Comparison of ENCODE assay signal across 20 cellular contexts in genomic region chr1:8864713-8865397, GRCh38. TPM values are rescaled to one million over a fixed set of nuclear protein-coding genes. Genes with fewer than 3 reads are reported as not detected.
DNase-seq lines count a peak whose midpoint lies in the region; ATAC-seq, FAIRE-seq and TF ChIP-seq lines count a peak whose summit lies in the region.
"Had no signal": no experiment of that assay in that cellular context is flagged by ENCODE, and none has a peak within 500 bp of the region (broad histone marks: within the 10 kb centered on the region; RNA-seq: fewer than 3 reads in every experiment).

No MANE protein-coding gene starts in this region.

- no TSS peak for BruUV-seq in HepG2 (replicated peaks; lab: Mats Ljungman, UMichigan)

- intact Hi-C loops in HepG2 (cut with micrococcal nuclease; ENCODE audit: unreplicated experiment), result no loop called here
- intact Hi-C loops in right lobe of liver (cut with DNase I), result no loop called here

- peaks cover 58 to 88% of the 10 kb centered on the region in 2 experiments for H3K36me3 ChIP-seq in HepG2 (replicated peaks in 1 of 2; ENCODE audit: control insufficient read depth in 1 of 2, insufficient read depth in 2 of 2, low read length in 2 of 2)
- H3K36me3 ChIP-seq in right lobe of liver, result peaks cover 53 to 100% (median 77%) of the 10 kb centered on the region in 4 donors
- H3K36me3 ChIP-seq in Loucy (ENCODE audit: insufficient read depth, low read length), result peaks cover 97% of the 10 kb centered on the region
- peaks cover 27% of the 10 kb centered on the region for H3K36me3 ChIP-seq in smooth muscle cell (ENCODE audit: low read depth)

- H3K36me3 Mint-ChIP-seq in glutamatergic neuron (ENCODE audit: unreplicated experiment), result no peaks in the 10 kb centered on the region

- H2AFZ ChIP-seq in HepG2 (ENCODE audit: low read length), result no peak overlapping the region
- no peak overlapping the region for H2AFZ ChIP-seq in Loucy (ENCODE audit: low read length)
- no peak overlapping the region for H2AFZ ChIP-seq in smooth muscle cell (ENCODE audit: low read depth)

- H3K4me3 ChIP-seq in HepG2 (replicated peaks in 1 of 3; ENCODE audit: insufficient read depth in 1 of 3, low read depth in 2 of 3, low read length in 3 of 3) (no peak overlapping the region), right lobe of liver (no peak overlapping the region), Loucy (ENCODE audit: low read length, poor library complexity, severe bottlenecking) (no peak overlapping the region), smooth muscle cell (no peak overlapping the region)
- H3K4me3 ChIP-seq: mucosa of descending colon, suprapubic skin had no signal

- H3K4me2 ChIP-seq in HepG2 (ENCODE audit: low read depth, low read length), result no peak overlapping the region
- peak overlapping the region; percentile 64 for H3K4me2 ChIP-seq in Loucy (ENCODE audit: low read depth, low read length, poor library complexity, severe bottlenecking)
- no peak overlapping the region for H3K4me2 ChIP-seq in smooth muscle cell

- TF ChIP-seq RAD21 in HepG2 (CRISPR knock-in tag; IDR thresholded peaks at IDR 0.05), result no peak

- H3K9ac ChIP-seq in HepG2 (ENCODE audit: insufficient read depth, low read depth, low read length) (no peak overlapping the region), Loucy (ENCODE audit: low read depth, low read length, poor library complexity, severe bottlenecking) (no peak overlapping the region), smooth muscle cell (ENCODE audit: low read depth) (no peak overlapping the region)

- TF ChIP-seq POLR2A in HepG2 (IDR thresholded peaks at IDR 0.05; ENCODE audit: insufficient read depth in 1 of 2, low read depth in 2 of 2, low read length in 2 of 2) (peak in 1 of 2 experiments; percentile 58; a peak in 2 of 4 replicates), right lobe of liver (IDR thresholded peaks at IDR 0.05) (no peak)

- H3K9me3 ChIP-seq in HepG2 (ENCODE audit: low read length) (no peaks in the 10 kb centered on the region), right lobe of liver (no peaks in the 10 kb centered on the region), Loucy (ENCODE audit: insufficient read depth, low read depth, low read length) (no peaks in the 10 kb centered on the region), smooth muscle cell (replicated peaks; ENCODE audit: low read depth) (no peaks in the 10 kb centered on the region)
- H3K9me3 ChIP-seq: mucosa of descending colon, suprapubic skin had no signal

- 100% methylated on average over 1 of the region's 7 CpGs for WGBS in HepG2 (ENCODE audit: low lambda C conversion rate)
- WGBS in right lobe of liver (ENCODE audit: insufficient coverage, low coverage, low lambda C conversion rate, missing lambda C conversion rate), result 80% methylated on average over 3 of the region's 7 CpGs
- WGBS in smooth muscle cell (ENCODE audit: low lambda C conversion rate), result 94% methylated on average over 7 of the region's 7 CpGs

- TF ChIP-seq EP300 in HepG2 (IDR thresholded peaks at IDR 0.05; ENCODE audit: low read depth in 2 of 2, low read length in 2 of 2) (no peak), HepG2 (CRISPR knock-in tag; IDR thresholded peaks at IDR 0.05; ENCODE audit: borderline replicate concordance) (no peak)

- H3K4me3 Mint-ChIP-seq in glutamatergic neuron (ENCODE audit: unreplicated experiment), result no peak overlapping the region
- H3K4me3 Mint-ChIP-seq: central memory CD8-positive, alpha-beta T cell; immature natural killer cell had no signal

- TF ChIP-seq CTCF in HepG2 (CRISPR knock-in tag; IDR thresholded peaks at IDR 0.05), result no peak
- TF ChIP-seq CTCF in right lobe of liver (IDR thresholded peaks at IDR 0.05), result no peak
- TF ChIP-seq CTCF in Loucy (conservative IDR thresholded peaks at IDR 0.05; ENCODE audit: low read length), result no peak
- TF ChIP-seq CTCF in smooth muscle cell (IDR thresholded peaks at IDR 0.05; ENCODE audit: borderline replicate concordance, insufficient read depth, poor library complexity, severe bottlenecking), result no peak
- no peak for TF ChIP-seq CTCF in glutamatergic neuron (IDR thresholded peaks at IDR 0.05; ENCODE audit: partially characterized antibody, unreplicated experiment)

- CTCF ChIA-PET in HepG2 (lab: Yijun Ruan, JAX; ENCODE audit: low intra/inter-chr PET ratio, low total read pairs), result no interaction called here

- ATAC-seq in HepG2, result no peak
- no peak for ATAC-seq in right lobe of liver
- no peak for ATAC-seq in GM21576 (IDR thresholded peaks at IDR 0.05; ENCODE audit: unreplicated experiment)
- ATAC-seq: left ventricle myocardium superior, mucosa of descending colon had no signal

- H3K79me2 ChIP-seq in HepG2 (ENCODE audit: insufficient read depth, low read length) (peaks cover 29% of the 10 kb centered on the region), Loucy (ENCODE audit: insufficient read depth, low read length) (peaks cover 100% of the 10 kb centered on the region), smooth muscle cell (ENCODE audit: low read depth) (peaks cover 50% of the 10 kb centered on the region)

- H3K27ac ChIP-seq in HepG2 (ENCODE audit: extremely low read length, insufficient read depth, low read length) (peak overlapping the region; percentile 33), right lobe of liver (no peak overlapping the region), caudate nucleus (ENCODE audit: low read depth, low read length) (peak overlapping the region; percentile 66), smooth muscle cell (ENCODE audit: low read depth) (peak overlapping the region; percentile 19)
- H3K27ac ChIP-seq: suprapubic skin had no signal

- peaks cover 24% of the 10 kb centered on the region; the same call in 1 of the 2 replicates for H3F3A ChIP-seq in Loucy (ENCODE audit: low read depth)
- H3F3A ChIP-seq in smooth muscle cell (ENCODE audit: low read depth), result peaks cover 90% of the 10 kb centered on the region

- POLR2A ChIA-PET in HepG2 (lab: Yijun Ruan, JAX), result interaction anchor here (0.6 to 13.6 kb wide), 6 partner anchors 9 to 125 kb away, joined by 3 to 116 read pairs (median 4); partner anchors contain the start of gene ENO1

- in situ Hi-C loops in HepG2 (cut with HindIII; ENCODE audit: extremely low pct_ligation_motif_present, low pct_unique_long_range_greater_than_20kb), result no loop called here

- peaks cover 94% of the 10 kb centered on the region for H4K20me1 ChIP-seq in HepG2 (ENCODE audit: insufficient read depth, low read length)
- peaks cover 98% of the 10 kb centered on the region for H4K20me1 ChIP-seq in Loucy (ENCODE audit: insufficient read depth, low read length, poor library complexity, severe bottlenecking)
- peaks cover 100% of the 10 kb centered on the region for H4K20me1 ChIP-seq in smooth muscle cell (ENCODE audit: low read depth)

- peaks cover 1% of the 10 kb centered on the region for H3K9me3 Mint-ChIP-seq in glutamatergic neuron (ENCODE audit: unreplicated experiment)
- H3K9me3 Mint-ChIP-seq: central memory CD8-positive, alpha-beta T cell; immature natural killer cell had no signal

- DNase-seq in HepG2 (ENCODE audit: low spot score) (no peak), right lobe of liver (no peak), caudate nucleus (lab: John Stamatoyannopoulos, UW) (peak in 3 of 61 donors; percentile 13 to 26 (median 19)), smooth muscle cell (lab: John Stamatoyannopoulos, UW; ENCODE audit: unreplicated experiment) (no peak), iPS-NIHi11 (ENCODE audit: low spot score) (no peak), glutamatergic neuron (no peak)
- DNase-seq: activated CD4-positive, alpha-beta T cell treated with anti-CD3 and anti-CD28 coated beads for 48 hours; AML-193; immature natural killer cell; left ventricle myocardium superior; mucosa of descending colon; NCI-H1694; NCI-H2227 treated with DMSO at 0.1 percent for 48 hours; stimulated activated CD4-positive, alpha-beta T cell treated with anti-CD3 and anti-CD28 coated beads, Interleukin-4, amount 100 ng/mL, for 1 hour had no signal

- H3K9me2 ChIP-seq in Loucy (replicated peaks; ENCODE audit: low read depth, low read length), result no peaks in the 10 kb centered on the region

- H3K27me3 Mint-ChIP-seq in glutamatergic neuron (ENCODE audit: unreplicated experiment), result peaks cover 4% of the 10 kb centered on the region
- H3K27me3 Mint-ChIP-seq: central memory CD8-positive, alpha-beta T cell had no signal

- peaks cover 4% of the 10 kb centered on the region for H3K4me1 Mint-ChIP-seq in glutamatergic neuron (ENCODE audit: low read depth, unreplicated experiment)

- peaks cover 95% of the 10 kb centered on the region for H3K4me1 ChIP-seq in HepG2 (ENCODE audit: insufficient read depth, low read length)
- peaks cover 0 to 20% (median 5%) of the 10 kb centered on the region in 4 donors for H3K4me1 ChIP-seq in right lobe of liver
- peaks cover 64% of the 10 kb centered on the region for H3K4me1 ChIP-seq in Loucy (ENCODE audit: insufficient read depth, low read length, poor library complexity, severe bottlenecking)
- H3K4me1 ChIP-seq in smooth muscle cell (ENCODE audit: low read depth), result peaks cover 4% of the 10 kb centered on the region
- H3K4me1 ChIP-seq: suprapubic skin had no signal

- H3K27me3 ChIP-seq in HepG2 (ENCODE audit: control insufficient read depth in 1 of 2, insufficient read depth in 2 of 2, low read length in 2 of 2), result no peaks in the 10 kb centered on the region
- no peaks in the 10 kb centered on the region for H3K27me3 ChIP-seq in right lobe of liver
- no peaks in the 10 kb centered on the region for H3K27me3 ChIP-seq in Loucy (ENCODE audit: insufficient read depth, low read length, poor library complexity, severe bottlenecking)
- H3K27me3 ChIP-seq in smooth muscle cell (ENCODE audit: low read depth), result no peaks in the 10 kb centered on the region
- H3K27me3 ChIP-seq: suprapubic skin had no signal

- no peak for FAIRE-seq in HepG2 (lab: Jason Lieb, UNC)
- FAIRE-seq: HTR-8/SVneo, TTC549 had no signal

- no peak overlapping the region for H3K27ac Mint-ChIP-seq in glutamatergic neuron (ENCODE audit: unreplicated experiment)
- H3K27ac Mint-ChIP-seq: immature natural killer cell had no signal

RNA-seq across cellular contexts. Expression of gene ENO1, which starts 13.6 kb away (rescaled TPM):
- total RNA-seq in HepG2 (2016; rRNA removed; fragmentation: Illumina TruSeq; extraction: Trizol) (1,559 and 2,216 TPM in 2 replicates), right lobe of liver (100 to 1,000 TPM; 314 to 792 (median 539) TPM), smooth muscle cell (1,276 and 1,376 TPM in 2 replicates), glutamatergic neuron (ENCODE audit: unreplicated experiment) (357 TPM)
- total RNA-seq in HepG2 (2016; cell fraction: cytosol; rRNA removed; fragmentation: Illumina TruSeq; extraction: Trizol; ENCODE audit: low read depth), result 233 and 251 TPM in 2 replicates
- 1,559 and 2,270 TPM in 2 replicates for total RNA-seq in HepG2 (2016; cell fraction: insoluble cytoplasmic fraction; rRNA removed; fragmentation: Illumina TruSeq; extraction: Trizol)
- 352 and 366 TPM in 2 replicates for total RNA-seq in HepG2 (2016; cell fraction: membrane; rRNA removed; fragmentation: Illumina TruSeq; extraction: Trizol)
- total RNA-seq in HepG2 (2016; cell fraction: nucleus; rRNA removed; fragmentation: Illumina TruSeq; extraction: Trizol), result 647 and 688 TPM in 2 replicates
- polyA plus RNA-seq in HepG2 (2011; rRNA removed) (2,835 and 3,103 TPM in 2 replicates), smooth muscle cell (2,156 and 2,235 TPM in 2 replicates)
- polyA plus RNA-seq in HepG2 (2011; cell fraction: cytosol; rRNA removed), result 2,814 and 3,536 TPM in 2 replicates
- 1,312 and 1,364 TPM in 2 replicates for polyA plus RNA-seq in HepG2 (2011; cell fraction: nucleus; rRNA removed)
- 2,599 and 3,087 TPM in 2 replicates for polyA plus RNA-seq in HepG2 (2012)
- 244 and 257 TPM in 2 replicates for polyA plus RNA-seq in HepG2 (2016; cell fraction: cytosol; fragmentation: Illumina TruSeq; extraction: Trizol; ENCODE audit: low read depth)
- 2,184 and 2,214 TPM in 2 replicates for polyA plus RNA-seq in HepG2 (2016; cell fraction: insoluble cytoplasmic fraction; fragmentation: Illumina TruSeq; extraction: Trizol; ENCODE audit: low read depth)
- polyA plus RNA-seq in HepG2 (2016; cell fraction: membrane; fragmentation: Illumina TruSeq; extraction: Trizol; ENCODE audit: low read depth), result 258 and 284 TPM in 2 replicates
- 796 and 841 TPM in 2 replicates for polyA plus RNA-seq in HepG2 (2016; cell fraction: nucleus; fragmentation: Illumina TruSeq; extraction: Trizol; ENCODE audit: insufficient read depth, low read depth)
- 4,265 and 4,548 TPM in 2 replicates for polyA minus RNA-seq in HepG2 (2011; rRNA and poly(A)+ RNA removed; ENCODE audit: low replicate concordance)
- 2,231 and 2,479 TPM in 2 replicates for polyA minus RNA-seq in HepG2 (2011; cell fraction: cytosol; rRNA and poly(A)+ RNA removed)
- 525 and 715 TPM in 2 replicates for polyA minus RNA-seq in HepG2 (2011; cell fraction: nucleus; rRNA and poly(A)+ RNA removed)

RNA-seq across cellular contexts. Expression of gene RERE, which starts 47.4 kb away (rescaled TPM):
- total RNA-seq in HepG2 (2016; rRNA removed; fragmentation: Illumina TruSeq; extraction: Trizol) (18.6 and 21.9 TPM in 2 replicates), right lobe of liver (10 to 100 TPM; 17.5 to 38.4 (median 25.0) TPM), smooth muscle cell (59.2 and 64.0 TPM in 2 replicates), glutamatergic neuron (ENCODE audit: unreplicated experiment) (252 TPM)
- 254 and 312 TPM in 2 replicates for total RNA-seq in HepG2 (2016; cell fraction: cytosol; rRNA removed; fragmentation: Illumina TruSeq; extraction: Trizol; ENCODE audit: low read depth)
- 13.9 and 17.5 TPM in 2 replicates for total RNA-seq in HepG2 (2016; cell fraction: insoluble cytoplasmic fraction; rRNA removed; fragmentation: Illumina TruSeq; extraction: Trizol)
- total RNA-seq in HepG2 (2016; cell fraction: membrane; rRNA removed; fragmentation: Illumina TruSeq; extraction: Trizol), result 58.9 and 60.2 TPM in 2 replicates
- total RNA-seq in HepG2 (2016; cell fraction: nucleus; rRNA removed; fragmentation: Illumina TruSeq; extraction: Trizol), result 39.1 and 43.0 TPM in 2 replicates
- polyA plus RNA-seq in HepG2 (2011; rRNA removed) (15.9 and 18.3 TPM in 2 replicates), smooth muscle cell (45.6 and 70.7 TPM in 2 replicates)
- 7.2 and 7.4 TPM in 2 replicates for polyA plus RNA-seq in HepG2 (2011; cell fraction: cytosol; rRNA removed)
- 66.9 and 79.6 TPM in 2 replicates for polyA plus RNA-seq in HepG2 (2011; cell fraction: nucleus; rRNA removed)
- 42.4 and 45.9 TPM in 2 replicates for polyA plus RNA-seq in HepG2 (2012)
- polyA plus RNA-seq in HepG2 (2016; cell fraction: cytosol; fragmentation: Illumina TruSeq; extraction: Trizol; ENCODE audit: low read depth), result 1.7 and 2.2 TPM in 2 replicates
- 11.9 and 19.5 TPM in 2 replicates for polyA plus RNA-seq in HepG2 (2016; cell fraction: insoluble cytoplasmic fraction; fragmentation: Illumina TruSeq; extraction: Trizol; ENCODE audit: low read depth)
- polyA plus RNA-seq in HepG2 (2016; cell fraction: membrane; fragmentation: Illumina TruSeq; extraction: Trizol; ENCODE audit: low read depth), result 5.0 and 7.3 TPM in 2 replicates
- 58.3 and 59.3 TPM in 2 replicates for polyA plus RNA-seq in HepG2 (2016; cell fraction: nucleus; fragmentation: Illumina TruSeq; extraction: Trizol; ENCODE audit: insufficient read depth, low read depth)
- polyA minus RNA-seq in HepG2 (2011; rRNA and poly(A)+ RNA removed; ENCODE audit: low replicate concordance), result 39.2 and 98.5 TPM in 2 replicates
- polyA minus RNA-seq in HepG2 (2011; cell fraction: cytosol; rRNA and poly(A)+ RNA removed), result 79.8 and 99.4 TPM in 2 replicates
- polyA minus RNA-seq in HepG2 (2011; cell fraction: nucleus; rRNA and poly(A)+ RNA removed), result 178 and 188 TPM in 2 replicates

Comparison
In these comparisons a context has a peak if more than half of its experiments do, and no peak if none do; other contexts are left out.
1. H3K27ac ChIP-seq: peak in HepG2 (single experiment), caudate nucleus (single experiment) and smooth muscle cell (single experiment); none in right lobe of liver (0 of 3).